ENCODE assay signal across 16 cellular contexts in genomic region chr9:94824913-94825619, GRCh38.
DNase-seq lines count a peak whose midpoint lies in the region; ATAC-seq and TF ChIP-seq lines count a peak whose summit lies in the region.
"Had no signal": no experiment of that assay in that cellular context is flagged by ENCODE, and none has a peak within 500 bp of the region (broad histone marks: within the 10 kb centered on the region; RNA-seq: fewer than 3 reads in every experiment).

No MANE protein-coding gene starts in this region.

- H3K4me3 ChIP-seq in HUES48 (ENCODE audit: low read depth, low read length) (peak overlapping the region; percentile 8; the same call in 1 of the 2 replicates), dorsolateral prefrontal cortex (peak overlapping the region in 32 of 59 donors; percentile 0 to 36 (median 16)), mesendoderm (ENCODE audit: low read length) (no peak overlapping the region)
- H3K4me3 ChIP-seq: adrenal gland had no signal

- H3K79me2 ChIP-seq in mesendoderm (ENCODE audit: control insufficient read depth, insufficient read depth, low read length), result no peaks in the 10 kb centered on the region

- no peak for ATAC-seq in CD4-positive, alpha-beta T cell (ENCODE audit: poor library complexity)
- no peak for ATAC-seq in HG02571 (IDR thresholded peaks at IDR 0.05; ENCODE audit: unreplicated experiment)
- ATAC-seq: T-cell had no signal

- no peak overlapping the region for H2BK120ac ChIP-seq in mesendoderm (ENCODE audit: low read depth, low read length)

- H3K23ac ChIP-seq in mesendoderm (ENCODE audit: low read length), result no peak overlapping the region

- H3K9me3 Mint-ChIP-seq in CD4-positive, alpha-beta T cell, result no peaks in the 10 kb centered on the region
- H3K9me3 Mint-ChIP-seq: IgD-negative memory B cell, T-cell had no signal

- no peak overlapping the region for H2BK15ac ChIP-seq in mesendoderm (replicated peaks; ENCODE audit: low read depth)

- H3K27ac ChIP-seq in HUES48 (ENCODE audit: low read depth, low read length) (peak overlapping the region; percentile 69), dorsolateral prefrontal cortex (peak overlapping the region in 45 of 59 donors; percentile 1 to 76 (median 44)), mesendoderm (ENCODE audit: low read depth, low read length) (no peak overlapping the region), substantia nigra (ENCODE audit: low read depth, low read length, poor library complexity, severe bottlenecking) (peak overlapping the region; percentile 31)
- H3K27ac ChIP-seq in CD4-positive, alpha-beta T cell (ENCODE audit: low read depth, low read length), result no peak overlapping the region

- H3K79me1 ChIP-seq in mesendoderm (ENCODE audit: low read length), result no peaks in the 10 kb centered on the region

- POLR2A ChIA-PET in CD4-positive, alpha-beta T cell (lab: Charles Lee), result interaction anchor here (1.6 kb wide), 1 partner anchor 9 kb away, joined by 4 read pairs; no protein-coding TSS in a partner anchor

- no peak overlapping the region for H4K5ac ChIP-seq in mesendoderm (ENCODE audit: low read length)

- H3K4me1 ChIP-seq in HUES48 (ENCODE audit: control insufficient read depth, insufficient read depth, low read length), result peaks cover 47% of the 10 kb centered on the region
- no peaks in the 10 kb centered on the region for H3K4me1 ChIP-seq in mesendoderm (ENCODE audit: control insufficient read depth, low read depth, low read length)

- H3K18ac ChIP-seq in mesendoderm (ENCODE audit: low read length), result no peak overlapping the region

- DNase-seq in dorsolateral prefrontal cortex (no peak), mesendoderm (peak; percentile 49), substantia nigra (lab: John Stamatoyannopoulos, UW) (no peak), activated gamma-delta T cell (lab: John Stamatoyannopoulos, UW) (no peak), kidney glomerular epithelial cell (lab: John Stamatoyannopoulos, UW) (no peak)
- DNase-seq in CD4-positive, alpha-beta T cell, result no peak
- DNase-seq: activated T-cell treated with anti-CD3 and anti-CD28 coated beads for 4 hours; adrenal gland; DMS53; foreskin fibroblast; NCI-H446 treated with DMSO at 0.1 percent for 48 hours; stimulated activated CD4-positive, alpha-beta T cell treated with anti-CD3 and anti-CD28 coated beads, Interleukin-15, amount 100 ng/mL, for 24 hours; T-cell had no signal

- no peaks in the 10 kb centered on the region for H3K4me1 Mint-ChIP-seq in CD4-positive, alpha-beta T cell (ENCODE audit: low read depth)

- peaks cover 35% of the 10 kb centered on the region for H3K36me3 Mint-ChIP-seq in CD4-positive, alpha-beta T cell (ENCODE audit: low read depth)

- no peak overlapping the region for H3K56ac ChIP-seq in mesendoderm (ENCODE audit: low read length)

- TF ChIP-seq CTCF in dorsolateral prefrontal cortex (IDR thresholded peaks at IDR 0.05 in 54 of 56, conservative IDR thresholded peaks at IDR 0.05 in 2 of 56; ENCODE audit: low read depth in 1 of 56, partially characterized antibody in 56 of 56), result peak in 5 of 56 donors; percentile 7 to 24 (median 20)
- TF ChIP-seq CTCF in CD4-positive, alpha-beta T cell (IDR thresholded peaks at IDR 0.05), result no peak

- H3K4me3 Mint-ChIP-seq in CD4-positive, alpha-beta T cell, result no peak overlapping the region
- H3K4me3 Mint-ChIP-seq: IgD-negative memory B cell, T-cell had no signal

- H3K4me2 ChIP-seq in mesendoderm (ENCODE audit: low read length), result no peak overlapping the region

- H3K4ac ChIP-seq in mesendoderm (ENCODE audit: low read depth, low read length), result no peak overlapping the region

- no CpG with 5 or more reads among the region's 12 CpGs for WGBS in mesendoderm (ENCODE audit: extremely low coverage, insufficient coverage, low lambda C conversion rate)

- H2BK5ac ChIP-seq in mesendoderm (ENCODE audit: low read length), result no peak overlapping the region

- intact Hi-C loops in dorsolateral prefrontal cortex (cut with DNase I), result no loop called here
- intact Hi-C loops in CD4-positive, alpha-beta T cell (cut with DNase I, micrococcal nuclease), result no loop called here

- no peak overlapping the region for H3K27ac Mint-ChIP-seq in CD4-positive, alpha-beta T cell
- H3K27ac Mint-ChIP-seq: IgD-negative memory B cell, T-cell had no signal

- no peak overlapping the region for H4K8ac ChIP-seq in mesendoderm (ENCODE audit: low read depth, low read length)

- H3K9ac ChIP-seq in HUES48 (ENCODE audit: low read depth, low read length) (no peak overlapping the region), mesendoderm (ENCODE audit: low read length) (no peak overlapping the region)

- CTCF ChIA-PET in CD4-positive, alpha-beta T cell (lab: Charles Lee), result no interaction called here

- H3K9me3 ChIP-seq in HUES48 (ENCODE audit: control insufficient read depth, insufficient read depth, low read length), result no peaks in the 10 kb centered on the region
- no peaks in the 10 kb centered on the region for H3K9me3 ChIP-seq in CD4-positive, alpha-beta T cell (ENCODE audit: control insufficient read depth, low read length)
- H3K9me3 ChIP-seq: adrenal gland had no signal

- H3K27me3 Mint-ChIP-seq in CD4-positive, alpha-beta T cell, result no peaks in the 10 kb centered on the region
- H3K27me3 Mint-ChIP-seq: IgD-negative memory B cell, T-cell had no signal

- H3K36me3 ChIP-seq in HUES48 (ENCODE audit: control insufficient read depth, insufficient read depth, low read length) (no peaks in the 10 kb centered on the region), mesendoderm (ENCODE audit: control insufficient read depth, insufficient read depth, low read length) (no peaks in the 10 kb centered on the region)
- H3K36me3 ChIP-seq: adrenal gland had no signal

- no peak overlapping the region for H2AK5ac ChIP-seq in mesendoderm (ENCODE audit: low read length)

- peaks cover 20% of the 10 kb centered on the region for H3K27me3 ChIP-seq in HUES48 (ENCODE audit: control insufficient read depth, insufficient read depth, low read length)
- H3K27me3 ChIP-seq in dorsolateral prefrontal cortex, result no peaks in the 10 kb centered on the region
- no peaks in the 10 kb centered on the region for H3K27me3 ChIP-seq in mesendoderm (ENCODE audit: insufficient read depth, low read length, poor library complexity)
- no peaks in the 10 kb centered on the region for H3K27me3 ChIP-seq in CD4-positive, alpha-beta T cell (ENCODE audit: control insufficient read depth, insufficient read depth, low read length)
- H3K27me3 ChIP-seq: adrenal gland had no signal

Comparison
In these comparisons a context has a peak if more than half of its experiments do, and no peak if none do; other contexts are left out.
1. H3K27ac ChIP-seq: peak in HUES48 (single experiment), dorsolateral prefrontal cortex (45 of 59) and substantia nigra (single experiment); none in mesendoderm (single experiment) and CD4-positive, alpha-beta T cell (single experiment).